In the genomic region with DNA sequence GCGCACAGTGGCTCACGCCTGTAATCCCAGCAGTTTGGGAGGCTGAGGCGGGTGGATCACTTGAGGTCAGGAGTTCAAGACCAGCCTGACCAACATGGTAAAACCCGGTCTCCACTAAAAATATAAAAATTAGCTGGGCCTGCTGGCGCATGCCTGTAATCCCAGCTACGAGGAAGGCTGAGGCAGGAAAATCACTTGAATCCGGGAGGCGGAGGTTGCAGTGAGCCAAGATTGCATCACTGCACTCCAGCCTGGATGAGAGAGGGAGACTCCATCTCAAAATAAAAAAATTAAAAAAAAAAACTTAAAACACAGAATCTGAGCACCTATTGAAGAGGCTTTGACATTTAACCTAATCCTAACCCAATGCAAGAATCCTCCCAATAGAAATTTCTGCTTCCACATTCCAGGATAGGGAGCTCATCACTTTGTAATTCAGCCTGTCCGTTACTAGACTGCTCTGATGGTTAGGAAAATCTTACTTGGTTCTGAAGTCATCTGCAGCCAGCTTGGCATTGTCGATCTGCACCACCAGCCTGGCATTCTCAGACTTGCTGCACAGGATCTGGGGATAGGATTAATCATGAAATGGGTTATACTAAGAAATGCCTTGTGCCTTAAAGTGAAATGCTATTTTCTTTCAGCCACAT, we compare ENCODE assay signal across 18 cellular contexts. TPM values are rescaled to one million over a fixed set of nuclear protein-coding genes. Genes with fewer than 3 reads are reported as not detected.
A peak's percentile ranks its signal among the peaks of the same experiment; 100 is the strongest.
DNase-seq lines count a peak whose midpoint lies in the region; ATAC-seq, FAIRE-seq and TF ChIP-seq lines count a peak whose summit lies in the region.
"Had no signal": no experiment of that assay in that cellular context is flagged by ENCODE, and none has a peak within 500 bp of the region (broad histone marks: within the 10 kb centered on the region; RNA-seq: fewer than 3 reads in every experiment).

No MANE protein-coding gene starts in this region.

- H3K79me2 ChIP-seq in keratinocyte (ENCODE audit: control insufficient read depth, insufficient read depth, low read length) = no peaks in the 10 kb centered on the region

- H3K27ac ChIP-seq in keratinocyte (ENCODE audit: control insufficient read depth, insufficient read depth, low read length) (peak overlapping the region; percentile 57), upper lobe of right lung (no peak overlapping the region)
- H3K27ac ChIP-seq: HL-60, lower lobe of right lung, tibial nerve had no signal

- H2AFZ ChIP-seq in keratinocyte (ENCODE audit: control insufficient read depth, low read length) = no peak overlapping the region

- H3K27me3 ChIP-seq in keratinocyte (ENCODE audit: control insufficient read depth, extremely low read depth, insufficient read depth, low read length) (no peaks in the 10 kb centered on the region), upper lobe of right lung (no peaks in the 10 kb centered on the region)
- H3K27me3 ChIP-seq: tibial nerve had no signal

- H3K4me1 ChIP-seq in keratinocyte (ENCODE audit: control insufficient read depth, extremely low read depth, insufficient read depth, low read length) = peaks cover 13% of the 10 kb centered on the region
- no peaks in the 10 kb centered on the region for H3K4me1 ChIP-seq in upper lobe of right lung
- H3K4me1 ChIP-seq: lower lobe of right lung had no signal

- H3K9me3 ChIP-seq in keratinocyte (ENCODE audit: control insufficient read depth, low read depth, low read length) (no peaks in the 10 kb centered on the region), upper lobe of right lung (no peaks in the 10 kb centered on the region)
- H3K9me3 ChIP-seq: lower lobe of right lung, tibial nerve had no signal

- intact Hi-C loops in upper lobe of right lung (cut with DNase I) = no loop called here

- peak; percentile 83 for FAIRE-seq in keratinocyte (lab: Jason Lieb, UNC)
- FAIRE-seq: GM12891 had no signal

- no peak for ATAC-seq in activated T-cell treated with anti-CD3 and anti-CD28 coated beads, Interleukin-2, amount 50 U/mL, for 4 hours
- ATAC-seq in GM19351 (IDR thresholded peaks at IDR 0.05; ENCODE audit: unreplicated experiment) (no peak), GM21367 (IDR thresholded peaks at IDR 0.05; ENCODE audit: unreplicated experiment) (no peak), upper lobe of right lung (no peak)
- ATAC-seq: lower lobe of right lung had no signal

- peaks cover 12% of the 10 kb centered on the region for H3K4me1 Mint-ChIP-seq in activated T-cell treated with anti-CD3 and anti-CD28 coated beads, Interleukin-2, amount 50 U/mL, for 4 hours (ENCODE audit: low read depth)

- H3K9me1 ChIP-seq in keratinocyte (ENCODE audit: control insufficient read depth, extremely low read depth, insufficient read depth, low read length) = no peaks in the 10 kb centered on the region

- no peaks in the 10 kb centered on the region for H3K9me3 Mint-ChIP-seq in activated T-cell treated with anti-CD3 and anti-CD28 coated beads, Interleukin-2, amount 50 U/mL, for 4 hours
- H3K9me3 Mint-ChIP-seq: activated T-cell treated with anti-CD3 and anti-CD28 coated beads, Interleukin-2, amount 50 U/mL, for 24 hours; T-helper 1 cell treated with Interleukin-12 subunit alpha and Interleukin-12 subunit beta and Interleukin-4 antibody, amounts not matched to agents 30 μg/mL and 1 μg/mL, for 36 hours had no signal

- no peaks in the 10 kb centered on the region for H3K36me3 Mint-ChIP-seq in activated T-cell treated with anti-CD3 and anti-CD28 coated beads, Interleukin-2, amount 50 U/mL, for 4 hours (ENCODE audit: insufficient read depth)

- TF ChIP-seq CTCF in astrocyte of the spinal cord (IDR thresholded peaks at IDR 0.05; ENCODE audit: low read depth, low read length) (no peak), keratinocyte (optimal IDR thresholded peaks at IDR 0.05 in 1 of 3, IDR thresholded peaks at IDR 0.05 in 1 of 3, conservative IDR thresholded peaks at IDR 0.05 in 1 of 3; ENCODE audit: extremely low read depth in 1 of 3, insufficient read depth in 2 of 3, low read length in 3 of 3) (no peak), upper lobe of right lung (IDR thresholded peaks at IDR 0.05) (no peak)

- DNase-seq in A172 (ENCODE audit: low spot score) (peak; percentile 50), HK-2 (ENCODE audit: unreplicated experiment) (peak; percentile 35), astrocyte of the spinal cord (ENCODE audit: low read depth, low spot score) (peak; percentile 4), keratinocyte (ENCODE audit: low read depth, low spot score) (no peak), upper lobe of right lung (no peak)
- DNase-seq in activated T-cell treated with anti-CD3 and anti-CD28 coated beads, Interleukin-2, amount 50 U/mL, for 4 hours = no peak
- DNase-seq: activated CD4-positive, alpha-beta T cell treated with anti-CD3 and anti-CD28 coated beads for 4 hours; activated T-cell treated with anti-CD3 and anti-CD28 coated beads, Interleukin-2, amount 50 U/mL, for 24 hours; DMS53; hippocampal formation; lower lobe of right lung had no signal

- dilution Hi-C loops in keratinocyte (cut with MboI; ENCODE audit: extremely low pct_ligation_motif_present, low sequenced_read_pairs) = no loop called here

- H3K36me3 ChIP-seq in keratinocyte (ENCODE audit: control insufficient read depth in 2 of 2, extremely low read depth in 1 of 2, insufficient read depth in 2 of 2, low read length in 2 of 2) (no peaks in the 10 kb centered on the region), upper lobe of right lung (no peaks in the 10 kb centered on the region)
- H3K36me3 ChIP-seq: lower lobe of right lung, tibial nerve had no signal

- H3K4me3 ChIP-seq in astrocyte of the spinal cord (ENCODE audit: low read depth, low read length) = no peak overlapping the region
- no peak overlapping the region for H3K4me3 ChIP-seq in keratinocyte (ENCODE audit: control insufficient read depth in 2 of 3, extremely low read depth in 1 of 3, insufficient read depth in 2 of 3, low read depth in 1 of 3, low read length in 3 of 3)
- no peak overlapping the region for H3K4me3 ChIP-seq in upper lobe of right lung
- H3K4me3 ChIP-seq: lower lobe of right lung, tibial nerve had no signal

- H3K4me2 ChIP-seq in keratinocyte (ENCODE audit: control insufficient read depth, extremely low read depth, insufficient read depth, low read depth, low read length) = peak overlapping the region; percentile 75

- in situ Hi-C loops in astrocyte of the spinal cord (cut with HindIII; ENCODE audit: low sequenced_read_pairs) = no loop called here

- no peaks in the 10 kb centered on the region for H3K27me3 Mint-ChIP-seq in activated T-cell treated with anti-CD3 and anti-CD28 coated beads, Interleukin-2, amount 50 U/mL, for 4 hours (ENCODE audit: low read depth)
- H3K27me3 Mint-ChIP-seq: activated T-cell treated with anti-CD3 and anti-CD28 coated beads, Interleukin-2, amount 50 U/mL, for 24 hours had no signal

- no peaks in the 10 kb centered on the region for H4K20me1 ChIP-seq in keratinocyte (ENCODE audit: control insufficient read depth, extremely low read depth, insufficient read depth, low read length)

- H3K9ac ChIP-seq in keratinocyte (ENCODE audit: control insufficient read depth, extremely low read depth, insufficient read depth, low read length) = no peak overlapping the region

- H3K4me3 Mint-ChIP-seq in activated T-cell treated with anti-CD3 and anti-CD28 coated beads, Interleukin-2, amount 50 U/mL, for 4 hours = no peak overlapping the region
- H3K4me3 Mint-ChIP-seq: activated T-cell treated with anti-CD3 and anti-CD28 coated beads, Interleukin-2, amount 50 U/mL, for 24 hours; T-helper 1 cell treated with Interleukin-12 subunit alpha and Interleukin-12 subunit beta and Interleukin-4 antibody, amounts not matched to agents 30 μg/mL and 1 μg/mL, for 36 hours had no signal

RNA-seq across cellular contexts. Expression of a gene that starts 2.1 kb away (rescaled TPM):
- not detected in 2 replicates for total RNA-seq in A172 (2014; rRNA removed; shearing (Covaris generic))
- 0.18 to 0.33 TPM (median 0.21 TPM) in 3 replicates for polyA plus RNA-seq in keratinocyte
- 0.32 TPM for polyA plus RNA-seq in keratinocyte (2011; ENCODE audit: low read depth)
- 0.11 and 0.34 TPM in 2 replicates for polyA plus RNA-seq in keratinocyte (2011; cell fraction: cytosol; rRNA removed)
- 0.11 and 0.13 TPM in 2 replicates for polyA plus RNA-seq in keratinocyte (2011; cell fraction: nucleus; rRNA removed)
- polyA plus RNA-seq in keratinocyte (2012; ENCODE audit: low replicate concordance) = 0.26 and 0.80 TPM in 2 replicates
- polyA minus RNA-seq in keratinocyte = 0.33 to 0.35 TPM in 2 of 3 replicates, not detected in the other
- not detected for polyA minus RNA-seq in keratinocyte (2011; cell fraction: cytosol; rRNA and poly(A)+ RNA removed)
- 0.32 TPM in 1 of 2 replicates, not detected in the other for polyA minus RNA-seq in keratinocyte (2011; cell fraction: nucleus; rRNA and poly(A)+ RNA removed)
- total RNA-seq in activated T-cell treated with anti-CD3 and anti-CD28 coated beads, Interleukin-2, amount 50 U/mL, for 4 hours = not detected
- total RNA-seq in upper lobe of right lung = not detected
- total RNA-seq: lower lobe of right lung, tibial nerve had no signal
- polyA plus RNA-seq: AG04450 had no signal

RNA-seq across cellular contexts. Expression of a gene that starts 14.6 kb away (rescaled TPM):
- total RNA-seq in A172 (2014; rRNA removed; shearing (Covaris generic)) = 0.31 and 1.1 TPM in 2 replicates
- polyA plus RNA-seq in keratinocyte = 4.4 to 4.8 TPM (median 4.6 TPM) in 3 replicates
- 68.2 TPM for polyA plus RNA-seq in keratinocyte (2011; ENCODE audit: low read depth)
- polyA plus RNA-seq in keratinocyte (2011; cell fraction: cytosol; rRNA removed) = 5.4 and 6.3 TPM in 2 replicates
- polyA plus RNA-seq in keratinocyte (2011; cell fraction: nucleus; rRNA removed) = 8.0 and 8.4 TPM in 2 replicates
- polyA plus RNA-seq in keratinocyte (2012; ENCODE audit: low replicate concordance) = 3.9 and 45.5 TPM in 2 replicates
- 2.2 to 4.2 TPM (median 3.2 TPM) in 3 replicates for polyA minus RNA-seq in keratinocyte
- 3.3 TPM for polyA minus RNA-seq in keratinocyte (2011; cell fraction: cytosol; rRNA and poly(A)+ RNA removed)
- polyA minus RNA-seq in keratinocyte (2011; cell fraction: nucleus; rRNA and poly(A)+ RNA removed) = 2.9 and 3.3 TPM in 2 replicates
- total RNA-seq in activated T-cell treated with anti-CD3 and anti-CD28 coated beads, Interleukin-2, amount 50 U/mL, for 4 hours = not detected
- total RNA-seq in upper lobe of right lung = not detected
- total RNA-seq: lower lobe of right lung, tibial nerve had no signal

RNA-seq across cellular contexts. Expression of a gene that starts 16.9 kb away (rescaled TPM):
- not detected in 2 replicates for total RNA-seq in A172 (2014; rRNA removed; shearing (Covaris generic))
- 0.14 TPM in 1 of 3 replicates, not detected in the others for polyA plus RNA-seq in keratinocyte
- not detected for polyA plus RNA-seq in keratinocyte (2011; ENCODE audit: low read depth)
- 0.10 and 0.15 TPM in 2 replicates for polyA plus RNA-seq in keratinocyte (2011; cell fraction: cytosol; rRNA removed)
- 0.09 TPM in 1 of 2 replicates, not detected in the other for polyA plus RNA-seq in keratinocyte (2011; cell fraction: nucleus; rRNA removed)
- not detected in 2 replicates for polyA plus RNA-seq in keratinocyte (2012; ENCODE audit: low replicate concordance)
- polyA minus RNA-seq in keratinocyte = not detected in 3 replicates
- polyA minus RNA-seq in keratinocyte (2011; cell fraction: cytosol; rRNA and poly(A)+ RNA removed) = not detected
- not detected in 2 replicates for polyA minus RNA-seq in keratinocyte (2011; cell fraction: nucleus; rRNA and poly(A)+ RNA removed)
- total RNA-seq in activated T-cell treated with anti-CD3 and anti-CD28 coated beads, Interleukin-2, amount 50 U/mL, for 4 hours = not detected
- total RNA-seq in upper lobe of right lung = not detected
- total RNA-seq: lower lobe of right lung, tibial nerve had no signal
- polyA plus RNA-seq: AG04450 had no signal

RNA-seq across cellular contexts. Expression of a gene that starts 29.9 kb away (rescaled TPM):
- total RNA-seq in A172 (2014; rRNA removed; shearing (Covaris generic)) = not detected in 2 replicates
- 20.5 to 45.2 TPM (median 24.9 TPM) in 3 replicates for polyA plus RNA-seq in keratinocyte
- 36.3 TPM for polyA plus RNA-seq in keratinocyte (2011; ENCODE audit: low read depth)
- polyA plus RNA-seq in keratinocyte (2011; cell fraction: cytosol; rRNA removed) = 18.3 and 32.3 TPM in 2 replicates
- polyA plus RNA-seq in keratinocyte (2011; cell fraction: nucleus; rRNA removed) = 21.8 and 23.4 TPM in 2 replicates
- 59.4 and 64.5 TPM in 2 replicates for polyA plus RNA-seq in keratinocyte (2012; ENCODE audit: low replicate concordance)
- 40.6 to 89.9 TPM (median 51.7 TPM) in 3 replicates for polyA minus RNA-seq in keratinocyte
- polyA minus RNA-seq in keratinocyte (2011; cell fraction: cytosol; rRNA and poly(A)+ RNA removed) = 48.3 TPM
- 12.6 and 18.7 TPM in 2 replicates for polyA minus RNA-seq in keratinocyte (2011; cell fraction: nucleus; rRNA and poly(A)+ RNA removed)
- total RNA-seq in activated T-cell treated with anti-CD3 and anti-CD28 coated beads, Interleukin-2, amount 50 U/mL, for 4 hours = not detected
- total RNA-seq in upper lobe of right lung = not detected
- total RNA-seq: lower lobe of right lung, tibial nerve had no signal
- polyA plus RNA-seq: AG04450 had no signal

RNA-seq across cellular contexts. Expression of a gene that starts 52.0 kb away (rescaled TPM):
- total RNA-seq in A172 (2014; rRNA removed; shearing (Covaris generic)) = not detected in 2 replicates
- polyA plus RNA-seq in keratinocyte = not detected in 3 replicates
- not detected for polyA plus RNA-seq in keratinocyte (2011; ENCODE audit: low read depth)
- polyA plus RNA-seq in keratinocyte (2011; cell fraction: cytosol; rRNA removed) = not detected in 2 replicates
- not detected in 2 replicates for polyA plus RNA-seq in keratinocyte (2011; cell fraction: nucleus; rRNA removed)
- polyA plus RNA-seq in keratinocyte (2012; ENCODE audit: low replicate concordance) = not detected in 2 replicates
- polyA minus RNA-seq in keratinocyte = not detected in 3 replicates
- not detected for polyA minus RNA-seq in keratinocyte (2011; cell fraction: cytosol; rRNA and poly(A)+ RNA removed)
- not detected in 2 replicates for polyA minus RNA-seq in keratinocyte (2011; cell fraction: nucleus; rRNA and poly(A)+ RNA removed)
- not detected for total RNA-seq in activated T-cell treated with anti-CD3 and anti-CD28 coated beads, Interleukin-2, amount 50 U/mL, for 4 hours
- not detected for total RNA-seq in upper lobe of right lung
- total RNA-seq: lower lobe of right lung, tibial nerve had no signal
- polyA plus RNA-seq: AG04450 had no signal

Comparison
In these comparisons a context has a peak if more than half of its experiments do, and no peak if none do; other contexts are left out.
1. DNase-seq: peak in A172 (single experiment), HK-2 (single experiment) and astrocyte of the spinal cord (single experiment); none in keratinocyte (single experiment), activated T-cell treated with anti-CD3 and anti-CD28 coated beads, Interleukin-2, amount 50 U/mL, for 4 hours (single experiment) and upper lobe of right lung (single experiment).